ENCODE assay signal across 20 cellular contexts in genomic region chr2:96470089-96470488, GRCh38. TPM values are rescaled to one million over a fixed set of nuclear protein-coding genes. Genes with fewer than 3 reads are reported as not detected.
DNase-seq lines count a peak whose midpoint lies in the region; ATAC-seq and TF ChIP-seq lines count a peak whose summit lies in the region.
"Had no signal": no experiment of that assay in that cellular context is flagged by ENCODE, and none has a peak within 500 bp of the region (broad histone marks: within the 10 kb centered on the region; RNA-seq: fewer than 3 reads in every experiment).

No MANE protein-coding gene starts in this region.

- no peaks in the 10 kb centered on the region for H3K9me3 ChIP-seq in left ventricle myocardium inferior (replicated peaks)
- no peaks in the 10 kb centered on the region for H3K9me3 ChIP-seq in thoracic aorta
- no peaks in the 10 kb centered on the region for H3K9me3 ChIP-seq in thyroid gland
- H3K9me3 ChIP-seq: prostate gland had no signal

- DNase-seq in left ventricle myocardium inferior: no peak
- DNase-seq in left ventricle myocardium superior: no peak
- DNase-seq in dorsolateral prefrontal cortex: peak in 2 of 10 donors; percentile 12 to 61
- DNase-seq in thoracic aorta (ENCODE audit: low spot score): no peak
- no peak for DNase-seq in foreskin keratinocyte
- DNase-seq in thyroid gland: no peak
- DNase-seq: DMS153, GDM1, HFFc6, NCI-H1092 had no signal

- ATAC-seq in left ventricle myocardium superior (no peak), thoracic aorta (ENCODE audit: insufficient number of reproducible peaks, low FRiP score, low read depth) (no peak), HG03565 (IDR thresholded peaks at IDR 0.05; ENCODE audit: unreplicated experiment) (no peak), foreskin keratinocyte (no peak)

- H3K4me3 ChIP-seq in left ventricle myocardium inferior (peak overlapping the region; percentile 53), dorsolateral prefrontal cortex (peak overlapping the region in 24 of 59 donors; percentile 24 to 56 (median 44)), thoracic aorta (peak overlapping the region; percentile 68), thyroid gland (replicated peaks in 1 of 3) (no peak overlapping the region)
- H3K4me3 ChIP-seq: prostate gland had no signal

- H3K4me1 ChIP-seq in left ventricle myocardium inferior (peaks cover 7% of the 10 kb centered on the region), thoracic aorta (ENCODE audit: control insufficient read depth in 1 of 2, low read depth in 2 of 2) (peaks cover 0 to 16% of the 10 kb centered on the region in 2 donors), foreskin keratinocyte (no peaks in the 10 kb centered on the region), thyroid gland (peaks cover 0 to 4% of the 10 kb centered on the region in 2 donors)
- H3K4me1 ChIP-seq: prostate gland had no signal

- H3K27ac ChIP-seq in left ventricle myocardium inferior (replicated peaks) (no peak overlapping the region), dorsolateral prefrontal cortex (peak overlapping the region in 50 of 59 donors; percentile 24 to 93 (median 71)), thoracic aorta (no peak overlapping the region), foreskin keratinocyte (no peak overlapping the region), thyroid gland (no peak overlapping the region)
- H3K27ac ChIP-seq: prostate gland had no signal

- WGBS in thyroid gland, 2 donors: 83% methylated on average over 7 of the region's 7 CpGs

- H3K4me1 Mint-ChIP-seq in nephron: no peaks in the 10 kb centered on the region

- intact Hi-C loops in left ventricle myocardium inferior (cut with micrococcal nuclease) (no loop called here), left ventricle myocardium superior (cut with micrococcal nuclease) (no loop called here), dorsolateral prefrontal cortex (cut with DNase I) (loop anchor here in 1 of 2 donors (5.0 kb wide), 1 partner anchor 63 kb away; no protein-coding TSS in a partner anchor), thyroid gland (cut with DNase I) (no loop called here)

- H3K36me3 ChIP-seq in left ventricle myocardium inferior (no peaks in the 10 kb centered on the region), thoracic aorta (no peaks in the 10 kb centered on the region), thyroid gland (no peaks in the 10 kb centered on the region)
- H3K36me3 ChIP-seq: prostate gland had no signal

- H3K9me3 Mint-ChIP-seq in nephron: peaks cover 4% of the 10 kb centered on the region
- H3K9me3 Mint-ChIP-seq: activated CD8-positive, alpha-beta T cell treated with anti-CD3 and anti-CD28 coated beads for 36 hours; HFFc6; natural killer cell treated with Interleukin-12 subunit alpha and Interleukin-12 subunit beta and Interleukin-15 and Interleukin-18, amount 100 ng/mL, for 72 hours had no signal

- H3K27me3 ChIP-seq in left ventricle myocardium inferior (ENCODE audit: low read depth) (peaks cover 8% of the 10 kb centered on the region), dorsolateral prefrontal cortex (no peaks in the 10 kb centered on the region), thoracic aorta (replicated peaks; ENCODE audit: insufficient read depth) (no peaks in the 10 kb centered on the region), foreskin keratinocyte (peaks cover 7% of the 10 kb centered on the region), thyroid gland (peaks cover 5% of the 10 kb centered on the region)

- H3K27ac Mint-ChIP-seq in nephron: peak overlapping the region in 2 of 3 experiments; percentile 2 to 44
- H3K27ac Mint-ChIP-seq: activated CD8-positive, alpha-beta T cell treated with anti-CD3 and anti-CD28 coated beads for 36 hours; CD14-positive monocyte; HFFc6; memory B cell had no signal

- TF ChIP-seq POLR2A in thyroid gland (IDR thresholded peaks at IDR 0.05): no peak

- H3K27me3 Mint-ChIP-seq in nephron (ENCODE audit: low read depth): no peaks in the 10 kb centered on the region

- peaks cover 3% of the 10 kb centered on the region for H3K36me3 Mint-ChIP-seq in nephron (ENCODE audit: low read depth)
- H3K36me3 Mint-ChIP-seq: CD14-positive monocyte; memory B cell; natural killer cell treated with Interleukin-12 subunit alpha and Interleukin-12 subunit beta and Interleukin-15 and Interleukin-18, amount 100 ng/mL, for 72 hours had no signal

- no peak for TF ChIP-seq CTCF in left ventricle myocardium inferior (IDR thresholded peaks at IDR 0.05; ENCODE audit: borderline replicate concordance)
- TF ChIP-seq CTCF in dorsolateral prefrontal cortex (IDR thresholded peaks at IDR 0.05 in 54 of 56, conservative IDR thresholded peaks at IDR 0.05 in 2 of 56; ENCODE audit: low read depth in 1 of 56, partially characterized antibody in 56 of 56): no peak
- no peak for TF ChIP-seq CTCF in nephron (IDR thresholded peaks at IDR 0.05; ENCODE audit: unreplicated experiment in 3 of 3)
- TF ChIP-seq CTCF in thoracic aorta (IDR thresholded peaks at IDR 0.05): no peak
- TF ChIP-seq CTCF in foreskin keratinocyte (conservative IDR thresholded peaks at IDR 0.05): no peak
- TF ChIP-seq CTCF in thyroid gland (IDR thresholded peaks at IDR 0.05): no peak

- no peak overlapping the region for H3K4me3 Mint-ChIP-seq in nephron
- H3K4me3 Mint-ChIP-seq: activated CD8-positive, alpha-beta T cell treated with anti-CD3 and anti-CD28 coated beads for 36 hours; HFFc6; memory B cell; natural killer cell treated with Interleukin-12 subunit alpha and Interleukin-12 subunit beta and Interleukin-15 and Interleukin-18, amount 100 ng/mL, for 72 hours had no signal

RNA-seq across cellular contexts. Expression of gene NEURL3, which starts 35.1 kb away (rescaled TPM):
- total RNA-seq in left ventricle myocardium inferior: not detected
- not detected for total RNA-seq in left ventricle myocardium superior
- 1 to 10 TPM in 43 of 120 experiments, under 1 TPM in 72, not detected in 5; 0.26 to 2.6 (median 0.84) TPM for total RNA-seq in dorsolateral prefrontal cortex
- not detected for total RNA-seq in thoracic aorta
- total RNA-seq in foreskin keratinocyte: not detected in 2 replicates
- polyA plus RNA-seq in foreskin keratinocyte: not detected in 2 replicates
- total RNA-seq in thyroid gland: under 1 TPM in 1 of 4 donors, not detected in 3; 0.40 TPM
- total RNA-seq: HFFc6, LHCN-M2, NCI-H460, temporal lobe had no signal
- polyA plus RNA-seq: CD14-positive monocyte had no signal

Comparison
In these comparisons a context has a peak if more than half of its experiments do, and no peak if none do; other contexts are left out.
1. H3K27ac ChIP-seq: peak in dorsolateral prefrontal cortex (50 of 59); none in left ventricle myocardium inferior (single experiment), thoracic aorta (0 of 2), foreskin keratinocyte (single experiment) and thyroid gland (0 of 3).
2. H3K4me3 ChIP-seq: peak in left ventricle myocardium inferior (single experiment) and thoracic aorta (single experiment); none in thyroid gland (0 of 3).